8 cellular contexts compared by ENCODE assay signal in genomic region chr17:7850970-7851437, GRCh38. TPM values are rescaled to one million over a fixed set of nuclear protein-coding genes. Genes with fewer than 3 reads are reported as not detected.
A peak's percentile ranks its signal among the peaks of the same experiment; 100 is the strongest.
DNase-seq lines count a peak whose midpoint lies in the region; ATAC-seq and TF ChIP-seq lines count a peak whose summit lies in the region.

No MANE protein-coding gene starts in this region.

- TF ChIP-seq CTCF in 22Rv1 (IDR thresholded peaks at IDR 0.05) (no peak), foreskin fibroblast (IDR thresholded peaks at IDR 0.05; ENCODE audit: low read depth, low read length) (no peak)

- no peaks in the 10 kb centered on the region for H3K9me3 Mint-ChIP-seq in activated CD4-positive, alpha-beta memory T cell treated with anti-CD3 and anti-CD28 coated beads for 36 hours
- H3K9me3 Mint-ChIP-seq in immature natural killer cell: peaks cover 0 to 1% (median 0%) of the 10 kb centered on the region in 6 donors

- no peak for DNase-seq in activated CD4-positive, alpha-beta memory T cell treated with anti-CD3 and anti-CD28 coated beads for 36 hours
- DNase-seq in immature natural killer cell (no peak), NCI-H446 treated with DMSO at 0.1 percent for 48 hours (lab: John Stamatoyannopoulos, UW) (no peak), foreskin fibroblast (no peak), NCI-H226 (no peak), NCI-H1436 (lab: John Stamatoyannopoulos, UW) (no peak)

- H3K27ac ChIP-seq in 22Rv1: peak overlapping the region; percentile 98

- peak overlapping the region; percentile 66 for H3K4me3 Mint-ChIP-seq in activated CD4-positive, alpha-beta memory T cell treated with anti-CD3 and anti-CD28 coated beads for 36 hours
- H3K4me3 Mint-ChIP-seq in immature natural killer cell: peak overlapping the region; percentile 61 to 76 (median 67)

- H3K27ac Mint-ChIP-seq in activated CD4-positive, alpha-beta memory T cell treated with anti-CD3 and anti-CD28 coated beads for 36 hours: peak overlapping the region; percentile 45
- H3K27ac Mint-ChIP-seq in immature natural killer cell: peak overlapping the region in 5 of 6 donors; percentile 59 to 76 (median 70)

- POLR2A ChIA-PET in activated CD4-positive, alpha-beta memory T cell treated with anti-CD3 and anti-CD28 coated beads for 36 hours (lab: Charles Lee): interaction anchor here (1.3 to 1.7 kb wide), 2 partner anchors 9 to 16 kb away, joined by 4 to 11 read pairs; no protein-coding TSS in a partner anchor

- intact Hi-C loops in activated CD4-positive, alpha-beta memory T cell treated with anti-CD3 and anti-CD28 coated beads for 36 hours (cut with micrococcal nuclease): loop anchor here (1.0 to 10.0 kb wide), 4 partner anchors 9 to 106 kb away; no protein-coding TSS in a partner anchor

- peaks cover 59% of the 10 kb centered on the region for H3K4me1 Mint-ChIP-seq in activated CD4-positive, alpha-beta memory T cell treated with anti-CD3 and anti-CD28 coated beads for 36 hours (ENCODE audit: low read depth)
- H3K4me1 Mint-ChIP-seq in immature natural killer cell: peaks cover 13 to 23% of the 10 kb centered on the region in 2 donors

- CTCF ChIA-PET in activated CD4-positive, alpha-beta memory T cell treated with anti-CD3 and anti-CD28 coated beads for 36 hours (lab: Charles Lee): interaction anchor here (0.6 to 3.2 kb wide), 13 partner anchors 10 to 223 kb away, joined by 3 to 49 read pairs (median 4); partner anchors contain the start of gene KDM6B

- ATAC-seq in GM18868 (IDR thresholded peaks at IDR 0.05; ENCODE audit: unreplicated experiment): peak; percentile 7

- no peaks in the 10 kb centered on the region for H3K27me3 Mint-ChIP-seq in activated CD4-positive, alpha-beta memory T cell treated with anti-CD3 and anti-CD28 coated beads for 36 hours
- H3K27me3 Mint-ChIP-seq in immature natural killer cell (ENCODE audit: low read depth in 3 of 3): peaks cover 4 to 12% (median 12%) of the 10 kb centered on the region in 3 donors

- peaks cover 49% of the 10 kb centered on the region for H3K36me3 Mint-ChIP-seq in activated CD4-positive, alpha-beta memory T cell treated with anti-CD3 and anti-CD28 coated beads for 36 hours
- H3K36me3 Mint-ChIP-seq in immature natural killer cell: peaks cover 0 to 4% (median 0%) of the 10 kb centered on the region in 3 donors

- H3K4me3 ChIP-seq in foreskin fibroblast (ENCODE audit: low read depth in 1 of 2, low read length in 2 of 2): no peak overlapping the region

RNA-seq across cellular contexts. Expression of gene TMEM88, which starts 3.9 kb away (rescaled TPM):
- total RNA-seq in activated CD4-positive, alpha-beta memory T cell treated with anti-CD3 and anti-CD28 coated beads for 36 hours: 1 to 10 TPM; 2.2 to 2.4 TPM
- polyA plus RNA-seq in immature natural killer cell: not detected

RNA-seq across cellular contexts. Expression of gene NAA38, which starts 6.4 kb away (rescaled TPM):
- total RNA-seq in activated CD4-positive, alpha-beta memory T cell treated with anti-CD3 and anti-CD28 coated beads for 36 hours: 10 to 100 TPM; 68.2 to 74.7 TPM
- 100 to 1,000 TPM; 131 to 346 (median 177) TPM for polyA plus RNA-seq in immature natural killer cell

RNA-seq across cellular contexts. Expression of gene CYB5D1, which starts 6.8 kb away (rescaled TPM):
- 1 to 10 TPM; 6.0 to 6.9 TPM for total RNA-seq in activated CD4-positive, alpha-beta memory T cell treated with anti-CD3 and anti-CD28 coated beads for 36 hours
- 1 to 10 TPM in 2 of 3 donors, not detected in 1; 2.9 to 3.7 TPM for polyA plus RNA-seq in immature natural killer cell

RNA-seq across cellular contexts. Expression of gene KDM6B, which starts 17.0 kb away (rescaled TPM):
- 10 to 100 TPM; 44.1 to 49.6 TPM for total RNA-seq in activated CD4-positive, alpha-beta memory T cell treated with anti-CD3 and anti-CD28 coated beads for 36 hours
- under 1 TPM in 2 of 3 donors, not detected in 1; 0.03 to 0.40 TPM for polyA plus RNA-seq in immature natural killer cell

RNA-seq across cellular contexts. Expression of gene CHD3, which starts 37.6 kb away (rescaled TPM):
- 100 to 1,000 TPM; 120 to 133 TPM for total RNA-seq in activated CD4-positive, alpha-beta memory T cell treated with anti-CD3 and anti-CD28 coated beads for 36 hours
- 10 to 100 TPM in 1 of 3 donors, 1 to 10 TPM in 1, under 1 TPM in 1; 0.72 to 19.6 (median 3.5) TPM for polyA plus RNA-seq in immature natural killer cell
